Comparison of ENCODE assay signal across 1 cellular context in genomic region chr5:14741721-14742426, GRCh38.
TF ChIP-seq lines count a peak whose summit lies in the region.

No MANE protein-coding gene starts in this region.

TF ChIP-seq in K562, 482 proteins besides CTCF, POLR2A, EP300 and RAD21 (continued from another document):
- TF ChIP-seq HINFP (tag; conservative IDR thresholded peaks at IDR 0.05; ENCODE audit: low read depth) (no peak), ZNF408 (CRISPR knock-in tag; IDR thresholded peaks at IDR 0.05; ENCODE audit: low read depth) (no peak), TCF7 (IDR thresholded peaks at IDR 0.05; ENCODE audit: borderline replicate concordance) (no peak)
